Comparison of ENCODE assay signal across 8 cellular contexts in genomic region chr7:92836489-92837213, GRCh38. TPM values are rescaled to one million over a fixed set of nuclear protein-coding genes. Genes with fewer than 3 reads are reported as not detected.
DNase-seq lines count a peak whose midpoint lies in the region; ATAC-seq and TF ChIP-seq lines count a peak whose summit lies in the region.

TSS of gene CDK6 (minus strand) at chr7:92836573. CDS start at chr7:92833323, 3,250 bp downstream.

- H3K9me3 ChIP-seq in Loucy (ENCODE audit: insufficient read depth, low read depth, low read length) = no peaks in the 10 kb centered on the region

- H3K9me2 ChIP-seq in Loucy (replicated peaks; ENCODE audit: low read depth, low read length) = no peaks in the 10 kb centered on the region

- peaks cover 28% of the 10 kb centered on the region for H4K20me1 ChIP-seq in Loucy (ENCODE audit: insufficient read depth, low read length, poor library complexity, severe bottlenecking)

- H3K27me3 Mint-ChIP-seq in activated B cell treated with CpG ODN at 0.5 μM for 24 hours (no peaks in the 10 kb centered on the region), chondrocyte (ENCODE audit: low read depth) (no peaks in the 10 kb centered on the region)

- DNase-seq in DMS53 treated with DMSO at 0.1 percent for 48 hours (lab: John Stamatoyannopoulos, UW; ENCODE audit: unreplicated experiment) (peak; percentile 68), activated B cell treated with CpG ODN at 0.5 μM for 24 hours (peak; percentile 66), chondrocyte (ENCODE audit: low spot score) (peak; percentile 91), left lobe of liver (ENCODE audit: low spot score) (peak; percentile 72), NCI-H510A (lab: John Stamatoyannopoulos, UW) (no peak)
- DNase-seq in stimulated activated CD4-positive, alpha-beta T cell treated with anti-CD3 and anti-CD28 coated beads, Interleukin-2, amount 100 ng/mL, for 48 hours = peak; percentile 57 to 63

- peak within 1 kb of the TSS; percentile 72 for H3K27ac Mint-ChIP-seq in activated B cell treated with CpG ODN at 0.5 μM for 24 hours
- peak within 1 kb of the TSS; percentile 92 for H3K27ac Mint-ChIP-seq in chondrocyte (ENCODE audit: unreplicated experiment)

- peak; percentile 32 for ATAC-seq in GM21717 (IDR thresholded peaks at IDR 0.05; ENCODE audit: unreplicated experiment)
- ATAC-seq in activated B cell treated with CpG ODN at 0.5 μM for 24 hours (ENCODE audit: low read depth) = peak; percentile 57
- ATAC-seq in left lobe of liver = peak; percentile 53

- H3K4me3 Mint-ChIP-seq in activated B cell treated with CpG ODN at 0.5 μM for 24 hours = peak within 1 kb of the TSS; percentile 87
- H3K4me3 Mint-ChIP-seq in chondrocyte (ENCODE audit: unreplicated experiment) = peak within 1 kb of the TSS; percentile 92

- peak within 1 kb of the TSS; percentile 98 for H3K9ac ChIP-seq in Loucy (ENCODE audit: low read depth, low read length, poor library complexity, severe bottlenecking)

- no peak for TF ChIP-seq CTCF in Loucy (conservative IDR thresholded peaks at IDR 0.05; ENCODE audit: low read length)
- no peak for TF ChIP-seq CTCF in activated B cell treated with CpG ODN at 0.5 μM for 24 hours (IDR thresholded peaks at IDR 0.05)
- TF ChIP-seq CTCF in chondrocyte (IDR thresholded peaks at IDR 0.05) = no peak

- H2AFZ ChIP-seq in Loucy (ENCODE audit: low read length) = no peak within 1 kb of the TSS

- H3K4me1 ChIP-seq in Loucy (ENCODE audit: insufficient read depth, low read length, poor library complexity, severe bottlenecking) = peaks cover 52% of the 10 kb centered on the region

- H3K4me1 Mint-ChIP-seq in activated B cell treated with CpG ODN at 0.5 μM for 24 hours = peaks cover 28% of the 10 kb centered on the region
- H3K4me1 Mint-ChIP-seq in chondrocyte (ENCODE audit: low read depth) = peaks cover 39% of the 10 kb centered on the region

- H3K36me3 Mint-ChIP-seq in activated B cell treated with CpG ODN at 0.5 μM for 24 hours (ENCODE audit: low read depth) = peaks cover 21% of the 10 kb centered on the region
- peaks cover 15% of the 10 kb centered on the region for H3K36me3 Mint-ChIP-seq in chondrocyte (ENCODE audit: low read depth)

- POLR2A ChIA-PET in activated B cell treated with CpG ODN at 0.5 μM for 24 hours (lab: Charles Lee) = interaction anchor here (0.6 to 2.1 kb wide), 7 partner anchors 23 to 396 kb away, joined by 3 to 7 read pairs (median 4); partner anchors contain the start of genes FAM133B, GATAD1 and VPS50

- peaks cover 100% of the 10 kb centered on the region for H3K79me2 ChIP-seq in Loucy (ENCODE audit: insufficient read depth, low read length)

- H3K9me3 Mint-ChIP-seq in activated B cell treated with CpG ODN at 0.5 μM for 24 hours (no peaks in the 10 kb centered on the region), chondrocyte (ENCODE audit: low read depth) (no peaks in the 10 kb centered on the region)

- peak within 1 kb of the TSS; percentile 87 for H3K4me3 ChIP-seq in Loucy (ENCODE audit: low read length, poor library complexity, severe bottlenecking)

- peak within 1 kb of the TSS; percentile 93 for H3K4me2 ChIP-seq in Loucy (ENCODE audit: low read depth, low read length, poor library complexity, severe bottlenecking)

- H3K27me3 ChIP-seq in Loucy (ENCODE audit: insufficient read depth, low read length, poor library complexity, severe bottlenecking) = peaks cover 34% of the 10 kb centered on the region

- intact Hi-C loops in activated B cell treated with CpG ODN at 0.5 μM for 24 hours (cut with micrococcal nuclease) = loop anchor here (5.0 to 10.0 kb wide), 4 partner anchors 281 to 704 kb away; partner anchors contain the start of genes ANKIB1, CYP51A1, KRIT1 and SAMD9

- H3F3A ChIP-seq in Loucy (ENCODE audit: low read depth) = peaks cover 5% of the 10 kb centered on the region

- CTCF ChIA-PET in activated B cell treated with CpG ODN at 0.5 μM for 24 hours (lab: Charles Lee) = interaction anchor here (0.7 to 1.0 kb wide), 2 partner anchors 216 to 217 kb away, joined by 3 read pairs; no protein-coding TSS in a partner anchor

- peaks cover 18% of the 10 kb centered on the region for H3K36me3 ChIP-seq in Loucy (ENCODE audit: insufficient read depth, low read length)

RNA-seq across cellular contexts. Expression of gene CDK6, which starts in this region (rescaled TPM):
- 26.1 and 30.5 TPM in 2 replicates for total RNA-seq in activated B cell treated with CpG ODN at 0.5 μM for 24 hours
- total RNA-seq in chondrocyte = 161 to 162 TPM (median 162 TPM) in 3 replicates
- 15.3 TPM for total RNA-seq in left lobe of liver
